ENCODE assay signal across 1 cellular context in genomic region chr17:75576661-75577060, GRCh38.
TF ChIP-seq lines count a peak whose summit lies in the region.

No MANE protein-coding gene starts in this region.

TF ChIP-seq in HepG2, 621 proteins besides CTCF, POLR2A, EP300 and RAD21 (continued from another document):
- TF ChIP-seq ZBTB43 (CRISPR knock-in tag; conservative IDR thresholded peaks at IDR 0.05) (0 out of 2 replicates have a peak, but pooled peaks have one; percentile 20), YEATS4 (CRISPR knock-in tag; IDR thresholded peaks at IDR 0.05; ENCODE audit: borderline replicate concordance) (no peak), SNAPC2 (CRISPR knock-in tag; IDR thresholded peaks at IDR 0.05) (0 out of 2 replicates have a peak, but pooled peaks have one; percentile 58), PPARG (CRISPR knock-in tag; conservative IDR thresholded peaks at IDR 0.05) (peak; percentile 59; the same call in 1 of the 2 replicates), SETDB1 (CRISPR knock-in tag; IDR thresholded peaks at IDR 0.05; ENCODE audit: borderline replicate concordance) (no peak)
